Comparison of ENCODE assay signal across 1 cellular context in the genomic region with DNA sequence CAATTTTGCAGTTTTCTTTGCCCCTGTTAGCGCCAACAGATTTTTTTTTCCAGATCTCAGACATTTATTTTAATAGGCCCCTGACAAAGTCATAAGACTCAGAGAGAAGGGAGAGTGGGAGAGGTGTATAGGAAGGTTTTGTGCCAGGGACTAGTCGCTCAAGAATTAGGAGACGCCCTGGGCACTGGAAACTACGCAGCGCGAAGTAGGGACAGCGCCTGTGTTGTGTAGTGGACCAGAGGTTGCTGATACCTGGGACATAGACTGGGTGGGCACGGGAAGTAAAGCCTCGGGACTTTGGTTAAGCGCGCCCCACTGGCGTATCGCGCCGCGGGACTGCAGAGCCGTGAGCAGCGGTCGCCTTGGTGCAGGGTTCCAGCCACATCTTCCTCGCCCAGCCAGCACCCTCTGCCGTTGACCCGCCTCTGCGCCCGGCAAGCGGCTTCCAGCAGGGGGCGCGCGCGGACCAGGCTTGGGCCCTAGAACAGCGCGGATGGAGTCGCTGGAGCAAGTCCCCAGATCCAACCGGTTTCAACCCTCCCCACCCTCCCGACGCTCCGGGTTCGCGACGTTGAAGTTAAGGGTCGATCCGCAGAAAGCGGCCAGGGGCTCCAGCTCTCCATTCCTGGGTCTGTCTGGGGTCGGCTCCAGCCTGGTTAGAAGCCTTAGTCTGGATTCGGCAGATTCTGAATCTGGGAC.
TF ChIP-seq lines count a peak whose summit lies in the region.

No MANE protein-coding gene starts in this region.

TF ChIP-seq in HepG2, 621 proteins besides CTCF, POLR2A, EP300 and RAD21 (continues in another document):
- TF ChIP-seq MEF2D (CRISPR knock-in tag; IDR thresholded peaks at IDR 0.05) (no peak), MXD4 (CRISPR knock-in tag; IDR thresholded peaks at IDR 0.05) (no peak), ZBTB3 (CRISPR knock-in tag; IDR thresholded peaks at IDR 0.05; ENCODE audit: borderline replicate concordance, low read depth) (no peak), AKAP8 (CRISPR knock-in tag; IDR thresholded peaks at IDR 0.05) (no peak), MTF1 (CRISPR knock-in tag; IDR thresholded peaks at IDR 0.05) (no peak), HMG20A (CRISPR knock-in tag; IDR thresholded peaks at IDR 0.05; ENCODE audit: borderline replicate concordance) (no peak), SATB2 (CRISPR knock-in tag; IDR thresholded peaks at IDR 0.05) (no peak), CAMTA2 (CRISPR knock-in tag; IDR thresholded peaks at IDR 0.05; ENCODE audit: borderline replicate concordance) (no peak), PHF8 (CRISPR knock-in tag; IDR thresholded peaks at IDR 0.05) (peak; percentile 31; the same call in 1 of the 2 replicates), ZNF891 (CRISPR knock-in tag; IDR thresholded peaks at IDR 0.05) (no peak), FOXC1 (CRISPR knock-in tag; IDR thresholded peaks at IDR 0.05; ENCODE audit: borderline replicate concordance) (no peak), ZNF772 (CRISPR knock-in tag; IDR thresholded peaks at IDR 0.05) (no peak), KDM6A (CRISPR knock-in tag; IDR thresholded peaks at IDR 0.05; ENCODE audit: low read depth) (no peak), SRSF9 (IDR thresholded peaks at IDR 0.05; ENCODE audit: borderline replicate concordance, insufficient read depth, low read depth, low read length, poor library complexity, severe bottlenecking) (no peak), MATR3 (CRISPR knock-in tag; IDR thresholded peaks at IDR 0.05) (no peak), LCORL (IDR thresholded peaks at IDR 0.05) (no peak), LCORL (CRISPR knock-in tag; IDR thresholded peaks at IDR 0.05) (no peak), CREM (IDR thresholded peaks at IDR 0.05) (no peak), CREM (CRISPR knock-in tag; IDR thresholded peaks at IDR 0.05) (no peak), IRF2 (CRISPR knock-in tag; IDR thresholded peaks at IDR 0.05) (no peak), MAFG (CRISPR knock-in tag; IDR thresholded peaks at IDR 0.05) (no peak), THYN1 (CRISPR knock-in tag; IDR thresholded peaks at IDR 0.05; ENCODE audit: borderline replicate concordance, low read depth) (no peak), SALL1 (CRISPR knock-in tag; IDR thresholded peaks at IDR 0.05) (peak; percentile 41; the same call in 1 of the 2 replicates), ZBTB38 (CRISPR knock-in tag; IDR thresholded peaks at IDR 0.05) (0 out of 2 replicates have a peak, but pooled peaks have one; percentile 28), HOXA5 (CRISPR knock-in tag; IDR thresholded peaks at IDR 0.05) (peak; percentile 51; the same call in 1 of the 2 replicates), ZFP37 (CRISPR knock-in tag; IDR thresholded peaks at IDR 0.05; ENCODE audit: borderline replicate concordance) (no peak), ZNF430 (CRISPR knock-in tag; IDR thresholded peaks at IDR 0.05) (no peak), ZSCAN25 (CRISPR knock-in tag; IDR thresholded peaks at IDR 0.05) (no peak), PHF20 (CRISPR knock-in tag; IDR thresholded peaks at IDR 0.05) (no peak), KDM1A (CRISPR knock-in tag; IDR thresholded peaks at IDR 0.05) (no peak), ZBTB7B (CRISPR knock-in tag; IDR thresholded peaks at IDR 0.05) (no peak), MIXL1 (CRISPR knock-in tag; IDR thresholded peaks at IDR 0.05) (no peak), FOXO1 (CRISPR knock-in tag; IDR thresholded peaks at IDR 0.05) (peak; percentile 40; the same call in 1 of the 2 replicates), ZNF615 (CRISPR knock-in tag; IDR thresholded peaks at IDR 0.05; ENCODE audit: borderline replicate concordance) (no peak), ZNF101 (CRISPR knock-in tag; IDR thresholded peaks at IDR 0.05; ENCODE audit: borderline replicate concordance, low read depth) (no peak), HDAC1 (CRISPR knock-in tag; IDR thresholded peaks at IDR 0.05) (no peak), MAFK (conservative IDR thresholded peaks at IDR 0.05 in 1 of 2, IDR thresholded peaks at IDR 0.05 in 1 of 2; ENCODE audit: low read length in 2 of 2) (no peak)
- TF ChIP-seq, protein P1, sequence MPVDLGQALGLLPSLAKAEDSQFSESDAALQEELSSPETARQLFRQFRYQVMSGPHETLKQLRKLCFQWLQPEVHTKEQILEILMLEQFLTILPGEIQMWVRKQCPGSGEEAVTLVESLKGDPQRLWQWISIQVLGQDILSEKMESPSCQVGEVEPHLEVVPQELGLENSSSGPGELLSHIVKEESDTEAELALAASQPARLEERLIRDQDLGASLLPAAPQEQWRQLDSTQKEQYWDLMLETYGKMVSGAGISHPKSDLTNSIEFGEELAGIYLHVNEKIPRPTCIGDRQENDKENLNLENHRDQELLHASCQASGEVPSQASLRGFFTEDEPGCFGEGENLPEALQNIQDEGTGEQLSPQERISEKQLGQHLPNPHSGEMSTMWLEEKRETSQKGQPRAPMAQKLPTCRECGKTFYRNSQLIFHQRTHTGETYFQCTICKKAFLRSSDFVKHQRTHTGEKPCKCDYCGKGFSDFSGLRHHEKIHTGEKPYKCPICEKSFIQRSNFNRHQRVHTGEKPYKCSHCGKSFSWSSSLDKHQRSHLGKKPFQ (CRISPR knock-in tag; IDR thresholded peaks at IDR 0.05; ENCODE audit: insufficient replicate concordance), result no peak
- TF ChIP-seq, protein P2, sequence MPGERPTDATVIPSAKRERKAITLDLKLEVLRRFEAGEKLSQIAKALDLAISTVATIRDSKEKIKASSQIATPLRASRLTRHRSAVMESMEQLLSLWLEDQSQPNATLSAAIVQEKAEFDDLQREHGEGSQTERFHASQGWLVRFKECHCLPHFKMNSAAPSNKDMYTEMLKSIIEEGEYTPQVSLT (CRISPR knock-in tag; IDR thresholded peaks at IDR 0.05; ENCODE audit: borderline replicate concordance, low read depth), result no peak
- TF ChIP-seq, protein P3, sequence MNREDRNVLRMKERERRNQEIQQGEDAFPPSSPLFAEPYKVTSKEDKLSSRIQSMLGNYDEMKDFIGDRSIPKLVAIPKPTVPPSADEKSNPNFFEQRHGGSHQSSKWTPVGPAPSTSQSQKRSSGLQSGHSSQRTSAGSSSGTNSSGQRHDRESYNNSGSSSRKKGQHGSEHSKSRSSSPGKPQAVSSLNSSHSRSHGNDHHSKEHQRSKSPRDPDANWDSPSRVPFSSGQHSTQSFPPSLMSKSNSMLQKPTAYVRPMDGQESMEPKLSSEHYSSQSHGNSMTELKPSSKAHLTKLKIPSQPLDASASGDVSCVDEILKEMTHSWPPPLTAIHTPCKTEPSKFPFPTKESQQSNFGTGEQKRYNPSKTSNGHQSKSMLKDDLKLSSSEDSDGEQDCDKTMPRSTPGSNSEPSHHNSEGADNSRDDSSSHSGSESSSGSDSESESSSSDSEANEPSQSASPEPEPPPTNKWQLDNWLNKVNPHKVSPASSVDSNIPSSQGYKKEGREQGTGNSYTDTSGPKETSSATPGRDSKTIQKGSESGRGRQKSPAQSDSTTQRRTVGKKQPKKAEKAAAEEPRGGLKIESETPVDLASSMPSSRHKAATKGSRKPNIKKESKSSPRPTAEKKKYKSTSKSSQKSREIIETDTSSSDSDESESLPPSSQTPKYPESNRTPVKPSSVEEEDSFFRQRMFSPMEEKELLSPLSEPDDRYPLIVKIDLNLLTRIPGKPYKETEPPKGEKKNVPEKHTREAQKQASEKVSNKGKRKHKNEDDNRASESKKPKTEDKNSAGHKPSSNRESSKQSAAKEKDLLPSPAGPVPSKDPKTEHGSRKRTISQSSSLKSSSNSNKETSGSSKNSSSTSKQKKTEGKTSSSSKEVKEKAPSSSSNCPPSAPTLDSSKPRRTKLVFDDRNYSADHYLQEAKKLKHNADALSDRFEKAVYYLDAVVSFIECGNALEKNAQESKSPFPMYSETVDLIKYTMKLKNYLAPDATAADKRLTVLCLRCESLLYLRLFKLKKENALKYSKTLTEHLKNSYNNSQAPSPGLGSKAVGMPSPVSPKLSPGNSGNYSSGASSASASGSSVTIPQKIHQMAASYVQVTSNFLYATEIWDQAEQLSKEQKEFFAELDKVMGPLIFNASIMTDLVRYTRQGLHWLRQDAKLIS (CRISPR knock-in tag; IDR thresholded peaks at IDR 0.05), result no peak
- TF ChIP-seq, protein P4, sequence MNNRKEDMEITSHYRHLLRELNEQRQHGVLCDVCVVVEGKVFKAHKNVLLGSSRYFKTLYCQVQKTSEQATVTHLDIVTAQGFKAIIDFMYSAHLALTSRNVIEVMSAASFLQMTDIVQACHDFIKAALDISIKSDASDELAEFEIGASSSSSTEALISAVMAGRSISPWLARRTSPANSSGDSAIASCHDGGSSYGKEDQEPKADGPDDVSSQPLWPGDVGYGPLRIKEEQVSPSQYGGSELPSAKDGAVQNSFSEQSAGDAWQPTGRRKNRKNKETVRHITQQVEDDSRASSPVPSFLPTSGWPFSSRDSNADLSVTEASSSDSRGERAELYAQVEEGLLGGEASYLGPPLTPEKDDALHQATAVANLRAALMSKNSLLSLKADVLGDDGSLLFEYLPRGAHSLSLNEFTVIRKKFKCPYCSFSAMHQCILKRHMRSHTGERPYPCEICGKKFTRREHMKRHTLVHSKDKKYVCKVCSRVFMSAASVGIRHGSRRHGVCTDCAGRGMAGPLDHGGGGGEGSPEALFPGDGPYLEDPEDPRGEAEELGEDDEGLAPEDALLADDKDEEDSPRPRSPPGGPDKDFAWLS (CRISPR knock-in tag; IDR thresholded peaks at IDR 0.05; ENCODE audit: borderline replicate concordance), result no peak
- TF ChIP-seq, protein P5, sequence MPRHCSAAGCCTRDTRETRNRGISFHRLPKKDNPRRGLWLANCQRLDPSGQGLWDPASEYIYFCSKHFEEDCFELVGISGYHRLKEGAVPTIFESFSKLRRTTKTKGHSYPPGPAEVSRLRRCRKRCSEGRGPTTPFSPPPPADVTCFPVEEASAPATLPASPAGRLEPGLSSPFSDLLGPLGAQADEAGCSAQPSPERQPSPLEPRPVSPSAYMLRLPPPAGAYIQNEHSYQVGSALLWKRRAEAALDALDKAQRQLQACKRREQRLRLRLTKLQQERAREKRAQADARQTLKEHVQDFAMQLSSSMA (CRISPR knock-in tag; IDR thresholded peaks at IDR 0.05), result no peak
- TF ChIP-seq, protein P6, sequence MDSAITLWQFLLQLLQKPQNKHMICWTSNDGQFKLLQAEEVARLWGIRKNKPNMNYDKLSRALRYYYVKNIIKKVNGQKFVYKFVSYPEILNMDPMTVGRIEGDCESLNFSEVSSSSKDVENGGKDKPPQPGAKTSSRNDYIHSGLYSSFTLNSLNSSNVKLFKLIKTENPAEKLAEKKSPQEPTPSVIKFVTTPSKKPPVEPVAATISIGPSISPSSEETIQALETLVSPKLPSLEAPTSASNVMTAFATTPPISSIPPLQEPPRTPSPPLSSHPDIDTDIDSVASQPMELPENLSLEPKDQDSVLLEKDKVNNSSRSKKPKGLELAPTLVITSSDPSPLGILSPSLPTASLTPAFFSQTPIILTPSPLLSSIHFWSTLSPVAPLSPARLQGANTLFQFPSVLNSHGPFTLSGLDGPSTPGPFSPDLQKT (CRISPR knock-in tag; IDR thresholded peaks at IDR 0.05; ENCODE audit: borderline replicate concordance), result no peak
- TF ChIP-seq, protein P7, sequence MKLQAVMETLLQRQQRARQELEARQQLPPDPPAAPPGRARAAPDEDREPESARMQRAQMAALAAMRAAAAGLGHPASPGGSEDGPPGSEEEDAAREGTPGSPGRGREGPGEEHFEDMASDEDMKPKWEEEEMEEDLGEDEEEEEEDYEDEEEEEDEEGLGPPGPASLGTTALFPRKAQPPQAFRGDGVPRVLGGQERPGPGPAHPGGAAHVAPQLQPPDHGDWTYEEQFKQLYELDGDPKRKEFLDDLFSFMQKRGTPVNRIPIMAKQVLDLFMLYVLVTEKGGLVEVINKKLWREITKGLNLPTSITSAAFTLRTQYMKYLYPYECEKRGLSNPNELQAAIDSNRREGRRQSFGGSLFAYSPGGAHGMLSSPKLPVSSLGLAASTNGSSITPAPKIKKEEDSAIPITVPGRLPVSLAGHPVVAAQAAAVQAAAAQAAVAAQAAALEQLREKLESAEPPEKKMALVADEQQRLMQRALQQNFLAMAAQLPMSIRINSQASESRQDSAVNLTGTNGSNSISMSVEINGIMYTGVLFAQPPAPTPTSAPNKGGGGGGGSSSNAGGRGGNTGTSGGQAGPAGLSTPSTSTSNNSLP (IDR thresholded peaks at IDR 0.05; ENCODE audit: low read depth, low read length), result no peak
- TF ChIP-seq, protein P8, sequence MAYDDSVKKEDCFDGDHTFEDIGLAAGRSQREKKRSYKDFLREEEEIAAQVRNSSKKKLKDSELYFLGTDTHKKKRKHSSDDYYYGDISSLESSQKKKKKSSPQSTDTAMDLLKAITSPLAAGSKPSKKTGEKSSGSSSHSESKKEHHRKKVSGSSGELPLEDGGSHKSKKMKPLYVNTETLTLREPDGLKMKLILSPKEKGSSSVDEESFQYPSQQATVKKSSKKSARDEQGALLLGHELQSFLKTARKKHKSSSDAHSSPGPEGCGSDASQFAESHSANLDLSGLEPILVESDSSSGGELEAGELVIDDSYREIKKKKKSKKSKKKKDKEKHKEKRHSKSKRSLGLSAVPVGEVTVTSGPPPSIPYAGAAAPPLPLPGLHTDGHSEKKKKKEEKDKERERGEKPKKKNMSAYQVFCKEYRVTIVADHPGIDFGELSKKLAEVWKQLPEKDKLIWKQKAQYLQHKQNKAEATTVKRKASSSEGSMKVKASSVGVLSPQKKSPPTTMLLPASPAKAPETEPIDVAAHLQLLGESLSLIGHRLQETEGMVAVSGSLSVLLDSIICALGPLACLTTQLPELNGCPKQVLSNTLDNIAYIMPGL (CRISPR knock-in tag; IDR thresholded peaks at IDR 0.05; ENCODE audit: borderline replicate concordance in 1 of 2, low read depth in 1 of 2), result peak; percentile 22 to 66; a peak in 2 of 4 replicates
- TF ChIP-seq, protein P9, sequence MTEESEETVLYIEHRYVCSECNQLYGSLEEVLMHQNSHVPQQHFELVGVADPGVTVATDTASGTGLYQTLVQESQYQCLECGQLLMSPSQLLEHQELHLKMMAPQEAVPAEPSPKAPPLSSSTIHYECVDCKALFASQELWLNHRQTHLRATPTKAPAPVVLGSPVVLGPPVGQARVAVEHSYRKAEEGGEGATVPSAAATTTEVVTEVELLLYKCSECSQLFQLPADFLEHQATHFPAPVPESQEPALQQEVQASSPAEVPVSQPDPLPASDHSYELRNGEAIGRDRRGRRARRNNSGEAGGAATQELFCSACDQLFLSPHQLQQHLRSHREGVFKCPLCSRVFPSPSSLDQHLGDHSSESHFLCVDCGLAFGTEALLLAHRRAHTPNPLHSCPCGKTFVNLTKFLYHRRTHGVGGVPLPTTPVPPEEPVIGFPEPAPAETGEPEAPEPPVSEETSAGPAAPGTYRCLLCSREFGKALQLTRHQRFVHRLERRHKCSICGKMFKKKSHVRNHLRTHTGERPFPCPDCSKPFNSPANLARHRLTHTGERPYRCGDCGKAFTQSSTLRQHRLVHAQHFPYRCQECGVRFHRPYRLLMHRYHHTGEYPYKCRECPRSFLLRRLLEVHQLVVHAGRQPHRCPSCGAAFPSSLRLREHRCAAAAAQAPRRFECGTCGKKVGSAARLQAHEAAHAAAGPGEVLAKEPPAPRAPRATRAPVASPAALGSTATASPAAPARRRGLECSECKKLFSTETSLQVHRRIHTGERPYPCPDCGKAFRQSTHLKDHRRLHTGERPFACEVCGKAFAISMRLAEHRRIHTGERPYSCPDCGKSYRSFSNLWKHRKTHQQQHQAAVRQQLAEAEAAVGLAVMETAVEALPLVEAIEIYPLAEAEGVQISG (CRISPR knock-in tag; IDR thresholded peaks at IDR 0.05), result peak; percentile 28; the same call in 1 of the 2 replicates
- TF ChIP-seq, protein P10, sequence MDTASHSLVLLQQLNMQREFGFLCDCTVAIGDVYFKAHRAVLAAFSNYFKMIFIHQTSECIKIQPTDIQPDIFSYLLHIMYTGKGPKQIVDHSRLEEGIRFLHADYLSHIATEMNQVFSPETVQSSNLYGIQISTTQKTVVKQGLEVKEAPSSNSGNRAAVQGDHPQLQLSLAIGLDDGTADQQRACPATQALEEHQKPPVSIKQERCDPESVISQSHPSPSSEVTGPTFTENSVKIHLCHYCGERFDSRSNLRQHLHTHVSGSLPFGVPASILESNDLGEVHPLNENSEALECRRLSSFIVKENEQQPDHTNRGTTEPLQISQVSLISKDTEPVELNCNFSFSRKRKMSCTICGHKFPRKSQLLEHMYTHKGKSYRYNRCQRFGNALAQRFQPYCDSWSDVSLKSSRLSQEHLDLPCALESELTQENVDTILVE (CRISPR knock-in tag; IDR thresholded peaks at IDR 0.05), result no peak
